Comparison of ENCODE assay signal across 9 cellular contexts in genomic region chr18:32714571-32715148, GRCh38. TPM values are rescaled to one million over a fixed set of nuclear protein-coding genes. Genes with fewer than 3 reads are reported as not detected.
DNase-seq lines count a peak whose midpoint lies in the region; ATAC-seq and TF ChIP-seq lines count a peak whose summit lies in the region.
"Had no signal": no experiment of that assay in that cellular context is flagged by ENCODE, and none has a peak within 500 bp of the region (broad histone marks: within the 10 kb centered on the region; RNA-seq: fewer than 3 reads in every experiment).

No MANE protein-coding gene starts in this region.

- no peaks in the 10 kb centered on the region for H3K27me3 Mint-ChIP-seq in activated CD8-positive, alpha-beta T cell treated with anti-CD3 and anti-CD28 coated beads for 36 hours
- H3K27me3 Mint-ChIP-seq: activated naive CD8-positive, alpha-beta T cell had no signal

- POLR2A ChIA-PET in activated CD8-positive, alpha-beta T cell treated with anti-CD3 and anti-CD28 coated beads for 36 hours (lab: Charles Lee), result no interaction called here

- H3K27me3 ChIP-seq in gastrocnemius medialis, result no peaks in the 10 kb centered on the region

- H3K27ac ChIP-seq in gastrocnemius medialis, result no peak overlapping the region

- no peaks in the 10 kb centered on the region for H3K4me1 ChIP-seq in gastrocnemius medialis

- peak; percentile 95 for ATAC-seq in GM19467 (IDR thresholded peaks at IDR 0.05; ENCODE audit: unreplicated experiment)
- ATAC-seq in HG03432 (IDR thresholded peaks at IDR 0.05; ENCODE audit: unreplicated experiment), result peak; percentile 100
- ATAC-seq in activated CD8-positive, alpha-beta T cell treated with anti-CD3 and anti-CD28 coated beads for 36 hours, result peak; percentile 72
- ATAC-seq in left cardiac atrium, result peak; percentile 73 to 77
- no peak for ATAC-seq in gastrocnemius medialis
- ATAC-seq in omental fat pad (ENCODE audit: low FRiP score), result no peak

- TF ChIP-seq POLR2A in gastrocnemius medialis (IDR thresholded peaks at IDR 0.05), result no peak

- H3K9me3 ChIP-seq in gastrocnemius medialis, result no peaks in the 10 kb centered on the region

- CTCF ChIA-PET in activated CD8-positive, alpha-beta T cell treated with anti-CD3 and anti-CD28 coated beads for 36 hours (lab: Charles Lee), result interaction anchor here (0.6 to 2.2 kb wide), 11 partner anchors 9 to 216 kb away, joined by 3 to 6 read pairs (median 3); no protein-coding TSS in a partner anchor

- no peaks in the 10 kb centered on the region for H3K9me3 Mint-ChIP-seq in activated CD8-positive, alpha-beta T cell treated with anti-CD3 and anti-CD28 coated beads for 36 hours

- DNase-seq in ELF-1 (ENCODE audit: low read depth, low spot score) (peak; percentile 86), NCI-H2227 treated with DMSO at 0.1 percent for 48 hours (lab: John Stamatoyannopoulos, UW) (peak; percentile 60), left cardiac atrium (no peak), gastrocnemius medialis (no peak), omental fat pad (ENCODE audit: low spot score) (no peak)
- peak; percentile 26 for DNase-seq in activated CD8-positive, alpha-beta T cell treated with anti-CD3 and anti-CD28 coated beads for 36 hours

- H3K4me1 Mint-ChIP-seq in activated CD8-positive, alpha-beta T cell treated with anti-CD3 and anti-CD28 coated beads for 36 hours (ENCODE audit: low read depth), result peaks cover 3% of the 10 kb centered on the region

- H3K4me3 Mint-ChIP-seq in activated CD8-positive, alpha-beta T cell treated with anti-CD3 and anti-CD28 coated beads for 36 hours, result no peak overlapping the region
- H3K4me3 Mint-ChIP-seq: activated naive CD8-positive, alpha-beta T cell had no signal

- in situ Hi-C loops in gastrocnemius medialis (cut with MboI; ENCODE audit: low sequenced_read_pairs in 4 of 4), result no loop called here

- no peak overlapping the region for H3K27ac Mint-ChIP-seq in activated CD8-positive, alpha-beta T cell treated with anti-CD3 and anti-CD28 coated beads for 36 hours
- H3K27ac Mint-ChIP-seq: activated naive CD8-positive, alpha-beta T cell had no signal

- TF ChIP-seq CTCF in activated CD8-positive, alpha-beta T cell treated with anti-CD3 and anti-CD28 coated beads for 36 hours (IDR thresholded peaks at IDR 0.05), result peak; percentile 62
- TF ChIP-seq CTCF in gastrocnemius medialis (IDR thresholded peaks at IDR 0.05 in 4 of 5, conservative IDR thresholded peaks at IDR 0.05 in 1 of 5) (peak in 3 of 5 experiments; percentile 16 to 42 (median 33)), omental fat pad (IDR thresholded peaks at IDR 0.05) (no peak)

- intact Hi-C loops in activated CD8-positive, alpha-beta T cell treated with anti-CD3 and anti-CD28 coated beads for 36 hours (cut with micrococcal nuclease), result loop anchor here (10.0 kb wide), 1 partner anchor 220 kb away; no protein-coding TSS in a partner anchor
- intact Hi-C loops in left cardiac atrium (cut with DNase I), result no loop called here
- intact Hi-C loops in gastrocnemius medialis (cut with DNase I; ENCODE audit: low total_unique reads), result no loop called here

- no peak overlapping the region for H3K4me3 ChIP-seq in gastrocnemius medialis

- H3K36me3 ChIP-seq in gastrocnemius medialis, result no peaks in the 10 kb centered on the region

- no peaks in the 10 kb centered on the region for H3K36me3 Mint-ChIP-seq in activated CD8-positive, alpha-beta T cell treated with anti-CD3 and anti-CD28 coated beads for 36 hours (ENCODE audit: low read depth)
- H3K36me3 Mint-ChIP-seq: activated naive CD8-positive, alpha-beta T cell had no signal

RNA-seq across cellular contexts. Expression of gene KLHL14, which starts 58.2 kb away (rescaled TPM):
- total RNA-seq in activated CD8-positive, alpha-beta T cell treated with anti-CD3 and anti-CD28 coated beads for 36 hours, result not detected
- under 1 TPM; 0.08 to 0.24 TPM for total RNA-seq in left cardiac atrium
- total RNA-seq in gastrocnemius medialis, result under 1 TPM in 1 of 4 donors, not detected in 3; 0.04 TPM
- total RNA-seq in omental fat pad, result under 1 TPM; 0.19 to 0.79 (median 0.40) TPM

Comparison
In these comparisons a context has a peak if more than half of its experiments do, and no peak if none do; other contexts are left out.
1. DNase-seq: peak in ELF-1 (single experiment), NCI-H2227 treated with DMSO at 0.1 percent for 48 hours (single experiment) and activated CD8-positive, alpha-beta T cell treated with anti-CD3 and anti-CD28 coated beads for 36 hours (single experiment); none in left cardiac atrium (single experiment), gastrocnemius medialis (0 of 2) and omental fat pad (single experiment).
2. ATAC-seq: peak in GM19467 (single experiment), HG03432 (single experiment), activated CD8-positive, alpha-beta T cell treated with anti-CD3 and anti-CD28 coated beads for 36 hours (single experiment) and left cardiac atrium (2 of 2); none in gastrocnemius medialis (0 of 2) and omental fat pad (single experiment).
3. CTCF ChIP-seq: peak in activated CD8-positive, alpha-beta T cell treated with anti-CD3 and anti-CD28 coated beads for 36 hours (single experiment) and gastrocnemius medialis (3 of 5); none in omental fat pad (0 of 3).